ENCODE assay signal across 30 cellular contexts in the genomic region with DNA sequence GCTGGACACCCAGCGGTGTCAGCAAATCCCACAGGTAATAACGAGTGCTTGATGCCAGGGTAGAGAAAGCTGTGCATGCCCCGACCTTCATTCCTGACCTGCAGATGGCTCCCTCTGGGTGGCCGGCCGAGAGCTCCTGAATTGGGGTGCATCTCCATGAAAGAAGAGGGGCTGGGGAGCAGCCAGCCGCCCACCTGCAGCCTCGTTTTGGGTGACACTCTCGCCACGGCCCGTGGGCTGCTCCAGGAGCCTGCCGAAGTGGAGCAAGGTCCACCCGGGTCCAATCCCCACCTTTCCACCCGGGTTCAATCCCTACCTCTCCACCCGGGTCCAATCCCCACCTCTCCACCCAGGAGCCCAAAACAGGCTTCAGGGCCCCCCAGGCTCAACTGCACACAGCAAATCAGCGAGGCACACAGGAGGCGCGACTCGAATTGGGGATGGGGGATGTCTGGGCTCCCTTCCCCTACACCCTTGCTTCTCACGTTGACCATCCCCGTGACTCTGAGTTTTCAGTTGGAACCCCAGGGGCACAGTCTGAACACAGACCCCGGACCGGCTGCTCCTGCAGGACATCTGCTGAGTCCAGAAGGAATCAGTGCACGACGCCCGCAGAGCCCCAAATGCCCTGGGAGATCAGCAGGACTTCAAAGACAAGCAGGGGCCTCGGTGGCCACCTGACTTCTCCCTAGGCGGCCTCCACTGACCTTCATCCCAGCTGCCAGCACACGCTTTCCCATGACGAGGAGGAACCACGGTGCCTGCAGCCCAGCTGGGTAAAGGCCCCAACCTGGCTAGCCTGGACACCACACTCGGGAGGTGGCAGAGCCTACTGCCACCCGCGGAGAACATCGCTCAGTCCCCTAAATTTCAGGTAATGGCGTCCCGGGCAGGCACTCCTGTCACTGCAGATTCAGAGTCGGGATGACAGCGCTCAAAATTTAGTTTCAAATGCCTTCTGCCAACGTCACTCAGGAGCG.
"Had no signal": no experiment of that assay in that cellular context is flagged by ENCODE, and none has a peak within 500 bp of the region (broad histone marks: within the 10 kb centered on the region; RNA-seq: fewer than 3 reads in every experiment).

No MANE protein-coding gene starts in this region.

- H3K36me3 ChIP-seq: brain microvascular endothelial cell, MG63, Peyer's patch had no signal

- ATAC-seq: activated CD8-positive, alpha-beta T cell treated with anti-CD3 and anti-CD28 coated beads for 36 hours; activated T-cell treated with anti-CD3 and anti-CD28 coated beads, Interleukin-2, amount 50 U/mL, for 72 hours; activated T-helper 17 cell treated with anti-CD3 and anti-CD28 coated beads, Interleukin-2, amount 50 U/mL, for 72 hours; PC-3 had no signal

- H3K4me1 ChIP-seq: Peyer's patch had no signal

- H3K9me3 ChIP-seq: MG63, Peyer's patch had no signal

- H3K36me3 Mint-ChIP-seq: activated naive CD8-positive, alpha-beta T cell treated with anti-CD3 and anti-CD28 coated beads for 36 hours had no signal

- H3K4me3 ChIP-seq: MG63, Peyer's patch had no signal

- DNase-seq: activated CD4-positive, alpha-beta T cell treated with anti-CD3 and anti-CD28 coated beads, Interleukin-2, amount 10 ng/mL, durations not matched to agents 24 days and 14 days; activated CD4-positive, alpha-beta T cell treated with anti-CD3 and anti-CD28 coated beads, Interleukin-2, amount 50 U/mL, for 4 hours; activated CD8-positive, alpha-beta T cell treated with anti-CD3 and anti-CD28 coated beads for 36 hours; activated effector memory CD4-positive, alpha-beta T cell treated with anti-CD3 and anti-CD28 coated beads, Interleukin-2, amount 50 U/mL, for 16 hours; activated naive CD4-positive, alpha-beta T cell; activated naive CD4-positive, alpha-beta T cell treated with anti-CD3 and anti-CD28 coated beads, Interleukin-2, amount 50 U/mL, for 16 hours; activated naive CD8-positive, alpha-beta T cell treated with anti-CD3 and anti-CD28 coated beads for 36 hours; activated T-cell treated with anti-CD3 and anti-CD28 coated beads, Interleukin-2, amount 50 U/mL, for 1 hour; activated T-cell treated with anti-CD3 and anti-CD28 coated beads, Interleukin-2, amount 50 U/mL, for 72 hours; amniotic stem cell; aorta; brain microvascular endothelial cell; central memory CD4-positive, alpha-beta T cell; Kasumi-1; MG63; NCI-H1048; NCI-H1105 treated with DMSO at 0.1 percent for 48 hours; NCI-H1436; NCI-H1694; NCI-H1930; NCI-H2081 treated with DMSO at 0.1 percent for 48 hours; NCI-H345; NCI-H524 treated with DMSO at 0.1 percent for 48 hours; NK-92 treated with Interleukin-12 subunit alpha and Interleukin-12 subunit beta, amount 100 ng/mL, for 24 hours; PC-3; Peyer's patch; Right ventricle myocardium superior; T1000 had no signal

- H3K4me3 Mint-ChIP-seq: activated CD4-positive, alpha-beta T cell treated with anti-CD3 and anti-CD28 coated beads, Interleukin-2, amount 10 ng/mL, durations not matched to agents 24 days and 14 days; activated CD8-positive, alpha-beta T cell treated with anti-CD3 and anti-CD28 coated beads for 36 hours; activated naive CD8-positive, alpha-beta T cell treated with anti-CD3 and anti-CD28 coated beads for 36 hours; activated T-cell treated with anti-CD3 and anti-CD28 coated beads, Interleukin-2, amount 50 U/mL, for 72 hours; activated T-helper 17 cell treated with anti-CD3 and anti-CD28 coated beads, Interleukin-2, amount 50 U/mL, for 72 hours had no signal

- H3K9me3 Mint-ChIP-seq: activated CD4-positive, alpha-beta T cell treated with anti-CD3 and anti-CD28 coated beads, Interleukin-2, amount 10 ng/mL, durations not matched to agents 24 days and 14 days; activated CD8-positive, alpha-beta T cell treated with anti-CD3 and anti-CD28 coated beads for 36 hours; activated naive CD8-positive, alpha-beta T cell treated with anti-CD3 and anti-CD28 coated beads for 36 hours had no signal

- H3K27me3 ChIP-seq: brain microvascular endothelial cell, Peyer's patch had no signal

- H3K4me1 Mint-ChIP-seq: activated CD4-positive, alpha-beta T cell treated with anti-CD3 and anti-CD28 coated beads, Interleukin-2, amount 10 ng/mL, durations not matched to agents 24 days and 14 days; activated naive CD8-positive, alpha-beta T cell treated with anti-CD3 and anti-CD28 coated beads for 36 hours had no signal

- H3K27ac ChIP-seq: brain microvascular endothelial cell, Peyer's patch, RWPE1 had no signal

- H3K27ac Mint-ChIP-seq: activated CD4-positive, alpha-beta T cell treated with anti-CD3 and anti-CD28 coated beads, Interleukin-2, amount 10 ng/mL, durations not matched to agents 24 days and 14 days; activated CD8-positive, alpha-beta T cell treated with anti-CD3 and anti-CD28 coated beads for 36 hours; activated naive CD8-positive, alpha-beta T cell treated with anti-CD3 and anti-CD28 coated beads for 36 hours; activated T-cell treated with anti-CD3 and anti-CD28 coated beads, Interleukin-2, amount 50 U/mL, for 72 hours; activated T-helper 17 cell treated with anti-CD3 and anti-CD28 coated beads, Interleukin-2, amount 50 U/mL, for 72 hours had no signal
